Comparison of ENCODE assay signal across 11 cellular contexts in genomic region chr3:108301695-108302404, GRCh38. TPM values are rescaled to one million over a fixed set of nuclear protein-coding genes. Genes with fewer than 3 reads are reported as not detected.
DNase-seq lines count a peak whose midpoint lies in the region; ATAC-seq lines count a peak whose summit lies in the region.
"Had no signal": no experiment of that assay in that cellular context is flagged by ENCODE, and none has a peak within 500 bp of the region (broad histone marks: within the 10 kb centered on the region; RNA-seq: fewer than 3 reads in every experiment).

No MANE protein-coding gene starts in this region.

- H3K4me1 ChIP-seq in CD4-positive, alpha-beta memory T cell (ENCODE audit: insufficient read depth, low read length), result peaks cover 23% of the 10 kb centered on the region

- peaks cover 0 to 2% (median 0%) of the 10 kb centered on the region in 8 donors for H3K9me3 Mint-ChIP-seq in CD4-positive, alpha-beta memory T cell
- no peaks in the 10 kb centered on the region for H3K9me3 Mint-ChIP-seq in activated naive CD8-positive, alpha-beta T cell treated with anti-CD3 and anti-CD28 coated beads, Interleukin-2, amount 10 ng/mL, durations not matched to agents 7 days and 5 days

- no peaks in the 10 kb centered on the region for H3K36me3 Mint-ChIP-seq in CD4-positive, alpha-beta memory T cell
- peaks cover 15% of the 10 kb centered on the region for H3K36me3 Mint-ChIP-seq in activated naive CD8-positive, alpha-beta T cell treated with anti-CD3 and anti-CD28 coated beads, Interleukin-2, amount 10 ng/mL, durations not matched to agents 7 days and 5 days

- no peaks in the 10 kb centered on the region for H3K27me3 Mint-ChIP-seq in CD4-positive, alpha-beta memory T cell
- no peaks in the 10 kb centered on the region for H3K27me3 Mint-ChIP-seq in activated naive CD8-positive, alpha-beta T cell treated with anti-CD3 and anti-CD28 coated beads, Interleukin-2, amount 10 ng/mL, durations not matched to agents 7 days and 5 days

- POLR2A ChIA-PET in CD4-positive, alpha-beta memory T cell (lab: Charles Lee; ENCODE audit: partially characterized antibody), result no interaction called here
- POLR2A ChIA-PET in activated naive CD8-positive, alpha-beta T cell treated with anti-CD3 and anti-CD28 coated beads, Interleukin-2, amount 10 ng/mL, durations not matched to agents 7 days and 5 days (lab: Charles Lee), result interaction anchor here (1.4 to 3.8 kb wide), 3 partner anchors 9 to 175 kb away, joined by 6 to 39 read pairs (median 9); partner anchors contain the start of gene IFT57

- no peaks in the 10 kb centered on the region for H3K9me3 ChIP-seq in CD4-positive, alpha-beta memory T cell (ENCODE audit: control insufficient read depth in 1 of 2, low read length in 2 of 2)

- peak overlapping the region; percentile 52 to 86 (median 72) for H3K4me3 Mint-ChIP-seq in CD4-positive, alpha-beta memory T cell
- peak overlapping the region; percentile 79 for H3K4me3 Mint-ChIP-seq in activated naive CD8-positive, alpha-beta T cell treated with anti-CD3 and anti-CD28 coated beads, Interleukin-2, amount 10 ng/mL, durations not matched to agents 7 days and 5 days

- DNase-seq in CD4-positive, alpha-beta memory T cell, result peak in 1 of 5 donors; percentile 17
- DNase-seq in HT1080 (ENCODE audit: low read depth) (peak; percentile 59), NCI-H510A (lab: John Stamatoyannopoulos, UW) (no peak), AG20443 (ENCODE audit: low spot score) (no peak), HT-29 (ENCODE audit: low spot score) (no peak)
- DNase-seq in activated naive CD8-positive, alpha-beta T cell treated with anti-CD3 and anti-CD28 coated beads, Interleukin-2, amount 10 ng/mL, durations not matched to agents 7 days and 5 days, result no peak
- DNase-seq: activated gamma-delta T cell treated with Interleukin-2 at 50 U/mL for 16 hours had no signal

- peak overlapping the region in 1 of 2 donors; percentile 6 for H3K4me3 ChIP-seq in CD4-positive, alpha-beta memory T cell (ENCODE audit: low read length in 2 of 2)

- peaks cover 22 to 33% (median 26%) of the 10 kb centered on the region in 4 donors for H3K4me1 Mint-ChIP-seq in CD4-positive, alpha-beta memory T cell
- H3K4me1 Mint-ChIP-seq in activated naive CD8-positive, alpha-beta T cell treated with anti-CD3 and anti-CD28 coated beads, Interleukin-2, amount 10 ng/mL, durations not matched to agents 7 days and 5 days, result peaks cover 61% of the 10 kb centered on the region

- H3K27ac ChIP-seq in CD4-positive, alpha-beta memory T cell (ENCODE audit: low read depth, low read length), result no peak overlapping the region

- no peaks in the 10 kb centered on the region for H3K27me3 ChIP-seq in CD4-positive, alpha-beta memory T cell (ENCODE audit: insufficient read depth, low read length)

- intact Hi-C loops in CD4-positive, alpha-beta memory T cell (cut with micrococcal nuclease), result no loop called here

- no peaks in the 10 kb centered on the region for H3K36me3 ChIP-seq in CD4-positive, alpha-beta memory T cell (ENCODE audit: insufficient read depth, low read length)

- peak; percentile 86 for ATAC-seq in GM19395 (IDR thresholded peaks at IDR 0.05; ENCODE audit: unreplicated experiment)
- ATAC-seq in activated naive CD8-positive, alpha-beta T cell treated with anti-CD3 and anti-CD28 coated beads, Interleukin-2, amount 10 ng/mL, durations not matched to agents 7 days and 5 days (ENCODE audit: low read depth), result peak; percentile 78
- no peak for ATAC-seq in GM21447 (IDR thresholded peaks at IDR 0.05; ENCODE audit: unreplicated experiment)

- H3K27ac Mint-ChIP-seq in CD4-positive, alpha-beta memory T cell, result peak overlapping the region in 6 of 7 donors; percentile 0 to 85 (median 10)
- peak overlapping the region; percentile 97 for H3K27ac Mint-ChIP-seq in activated naive CD8-positive, alpha-beta T cell treated with anti-CD3 and anti-CD28 coated beads, Interleukin-2, amount 10 ng/mL, durations not matched to agents 7 days and 5 days

- CTCF ChIA-PET in CD4-positive, alpha-beta memory T cell (lab: Charles Lee; ENCODE audit: partially characterized antibody), result interaction anchor here (1.0 kb wide), 1 partner anchor 77 kb away, joined by 3 read pairs; no protein-coding TSS in a partner anchor

RNA-seq across cellular contexts. Expression of gene HHLA2, which starts 5.5 kb away (rescaled TPM):
- total RNA-seq in CD4-positive, alpha-beta memory T cell, result under 1 TPM; 0.52 to 0.58 TPM
- polyA plus RNA-seq in CD4-positive, alpha-beta memory T cell, result not detected
- not detected in 2 replicates for total RNA-seq in HT1080 (2014; rRNA removed; shearing (Covaris generic))
- 0.15 TPM in 1 of 2 replicates, not detected in the other for polyA plus RNA-seq in HT1080 (2015; cell fraction: cytosol; rRNA removed)
- not detected in 2 replicates for polyA plus RNA-seq in HT1080 (2015; cell fraction: nucleus; rRNA removed)
- total RNA-seq in activated naive CD8-positive, alpha-beta T cell treated with anti-CD3 and anti-CD28 coated beads, Interleukin-2, amount 10 ng/mL, durations not matched to agents 7 days and 5 days, result 1 to 10 TPM; 3.9 to 4.0 TPM
- 2.2 and 4.2 TPM in 2 replicates for total RNA-seq in HT-29 (2014; rRNA removed; shearing (Covaris generic))
- total RNA-seq: fibroblast of lung, LHCN-M2 had no signal
- polyA plus RNA-seq: fibroblast of lung had no signal
